Comparison of ENCODE assay signal across 11 cellular contexts in the genomic region with DNA sequence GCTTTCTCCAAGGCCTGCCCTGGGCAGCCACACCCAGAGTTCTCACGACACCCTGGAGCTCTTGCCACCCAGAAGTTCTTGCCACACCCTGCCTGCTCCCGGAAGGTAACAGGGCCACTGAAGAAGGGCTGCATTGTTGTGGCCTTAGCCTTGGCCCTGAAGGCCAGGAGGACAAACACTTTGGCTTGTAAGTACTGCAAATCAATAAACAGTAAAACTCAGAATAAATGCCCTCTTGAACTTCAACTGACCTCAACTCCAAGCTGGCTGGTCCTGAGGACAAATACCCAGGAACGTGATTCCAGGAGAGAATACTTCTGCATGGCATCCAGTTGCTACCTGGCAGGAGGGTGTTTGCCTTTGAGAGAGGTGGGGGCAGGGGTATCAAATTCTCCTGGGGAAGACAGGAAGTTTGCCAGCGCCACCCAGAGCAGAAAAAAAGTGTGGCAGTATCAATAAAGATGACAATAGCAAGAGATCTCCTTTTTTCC. TPM values are rescaled to one million over a fixed set of nuclear protein-coding genes. Genes with fewer than 3 reads are reported as not detected.
DNase-seq lines count a peak whose midpoint lies in the region; TF ChIP-seq lines count a peak whose summit lies in the region.
"Had no signal": no experiment of that assay in that cellular context is flagged by ENCODE, and none has a peak within 500 bp of the region (broad histone marks: within the 10 kb centered on the region; RNA-seq: fewer than 3 reads in every experiment).

No MANE protein-coding gene starts in this region.

- no peak overlapping the region for H3K9ac ChIP-seq in H9 (ENCODE audit: extremely low read depth, insufficient read length, low read length)

- no peaks in the 10 kb centered on the region for H3K79me1 ChIP-seq in H9 (ENCODE audit: insufficient read depth, low read depth, low read length, poor library complexity, severe bottlenecking)

- H2BK20ac ChIP-seq in H9 (ENCODE audit: low read depth, low read length, poor library complexity, severe bottlenecking) = no peak overlapping the region

- H3K36me3 Mint-ChIP-seq in H9 (ENCODE audit: insufficient read depth in 1 of 3, low read depth in 3 of 3) = peaks cover 3 to 10% (median 9%) of the 10 kb centered on the region in 3 experiments; a peak in 5 of 7 replicates
- no peaks in the 10 kb centered on the region for H3K36me3 Mint-ChIP-seq in osteocyte (ENCODE audit: unreplicated experiment)

- no peak overlapping the region for H3T11ph ChIP-seq in H9 (ENCODE audit: low read length)

- H3K4me1 ChIP-seq in H9 (ENCODE audit: insufficient read depth, low read length) = no peaks in the 10 kb centered on the region; the same call in 1 of the 2 replicates
- H3K4me1 ChIP-seq in right atrium auricular region = peaks cover 0 to 12% of the 10 kb centered on the region in 2 donors

- H3K56ac ChIP-seq in H9 (ENCODE audit: insufficient read length, low read depth, low read length) = no peak overlapping the region

- H3K27ac Mint-ChIP-seq in H9 (no peak overlapping the region), osteocyte (ENCODE audit: unreplicated experiment) (no peak overlapping the region)

- no peak overlapping the region for H4K5ac ChIP-seq in H9 (ENCODE audit: insufficient read length, low read depth, low read length)

- H2AK5ac ChIP-seq in H9 (ENCODE audit: insufficient read length, low read length) = no peak overlapping the region

- H2BK120ac ChIP-seq in H9 (ENCODE audit: low read depth, low read length, poor library complexity, severe bottlenecking) = no peak overlapping the region

- no peaks in the 10 kb centered on the region for H3K9me3 ChIP-seq in H9 (ENCODE audit: control insufficient read depth, low read depth, low read length)
- H3K9me3 ChIP-seq in right atrium auricular region = no peaks in the 10 kb centered on the region

- H3K36me3 ChIP-seq in right atrium auricular region = no peaks in the 10 kb centered on the region

- no peak overlapping the region for H3K4me2 ChIP-seq in H9 (ENCODE audit: insufficient read depth, insufficient read length, low read length)

- H3K4me1 Mint-ChIP-seq in H9 (peaks cover 19 to 23% of the 10 kb centered on the region in 2 experiments), osteocyte (ENCODE audit: unreplicated experiment) (peaks cover 22% of the 10 kb centered on the region)

- H3K23ac ChIP-seq in H9 (ENCODE audit: insufficient read length, low read depth, low read length) = no peak overlapping the region

- no CpG with 5 or more reads among the region's 4 CpGs for WGBS in H9 (ENCODE audit: extremely low coverage, insufficient read length, low lambda C conversion rate)

- no peaks in the 10 kb centered on the region for H3K27me3 ChIP-seq in H9 (ENCODE audit: insufficient read depth, low read length)
- H3K27me3 ChIP-seq in right atrium auricular region = no peaks in the 10 kb centered on the region

- DNase-seq in H9 (peak; percentile 54), NCI-H345 (lab: John Stamatoyannopoulos, UW) (peak; percentile 53), dermis blood vessel endothelial cell (peak; percentile 17), osteocyte (ENCODE audit: extremely low spot score, unreplicated experiment) (peak; percentile 63), cerebellum (ENCODE audit: low spot score) (no peak), GDM1 (lab: John Stamatoyannopoulos, UW) (no peak), right atrium auricular region (ENCODE audit: low spot score) (no peak), inferior parietal cortex (ENCODE audit: extremely low spot score) (no peak)
- DNase-seq: GOT3 had no signal

- H3K18ac ChIP-seq in H9 (ENCODE audit: insufficient read length, low read depth, low read length) = no peak overlapping the region

- H2BK15ac ChIP-seq in H9 (ENCODE audit: low read depth, low read length) = no peak overlapping the region

- H3K4me3 Mint-ChIP-seq in H9 (no peak overlapping the region), osteocyte (ENCODE audit: unreplicated experiment) (no peak overlapping the region)

- H2BK5ac ChIP-seq in H9 (ENCODE audit: insufficient read length, low read length) = no peak overlapping the region

- no peak overlapping the region for H2AFZ ChIP-seq in H9 (ENCODE audit: low read length)

- H3K23me2 ChIP-seq in H9 (ENCODE audit: insufficient read length, low read depth, low read length, poor library complexity, severe bottlenecking) = no peaks in the 10 kb centered on the region

- no peak overlapping the region for H4K91ac ChIP-seq in H9 (ENCODE audit: insufficient read length, low read depth, low read length)

- TF ChIP-seq CTCF in H9 (conservative IDR thresholded peaks at IDR 0.05) = peak; percentile 57
- TF ChIP-seq CTCF in osteocyte (IDR thresholded peaks at IDR 0.05) = no peak
- TF ChIP-seq CTCF in right atrium auricular region (IDR thresholded peaks at IDR 0.05) = no peak

- no peak overlapping the region for H3K14ac ChIP-seq in H9 (ENCODE audit: insufficient read depth, low read length)

- no peaks in the 10 kb centered on the region for H3K79me2 ChIP-seq in H9 (ENCODE audit: insufficient read depth, low read length)

- no peak overlapping the region for H4K8ac ChIP-seq in H9 (replicated peaks; ENCODE audit: insufficient read length, low read depth, low read length)

- H3K9me3 Mint-ChIP-seq in H9 (peaks cover 10% of the 10 kb centered on the region in 2 experiments), osteocyte (ENCODE audit: unreplicated experiment) (no peaks in the 10 kb centered on the region)

- H4K20me1 ChIP-seq in H9 (ENCODE audit: control insufficient read depth, insufficient read depth, insufficient read length) = peaks cover 2% of the 10 kb centered on the region

- H2BK12ac ChIP-seq in H9 (ENCODE audit: insufficient read length, low read depth, low read length) = no peak overlapping the region

- H3K27me3 Mint-ChIP-seq in H9 (ENCODE audit: low read depth) (peaks cover 3% of the 10 kb centered on the region; the same call in 1 of the 2 replicates), osteocyte (ENCODE audit: unreplicated experiment) (no peaks in the 10 kb centered on the region)

- H3K27ac ChIP-seq in H9 (ENCODE audit: insufficient read length, low read depth, low read length) = no peak overlapping the region
- H3K27ac ChIP-seq in right atrium auricular region = no peak overlapping the region
- H3K27ac ChIP-seq: skin epidermis had no signal

- no peak overlapping the region for H3K4me3 ChIP-seq in right atrium auricular region
- H3K4me3 ChIP-seq: skin epidermis had no signal

- no peak overlapping the region for H3K4ac ChIP-seq in H9 (ENCODE audit: low read depth, low read length)

RNA-seq across cellular contexts. Expression of gene TLR10, which starts 54.1 kb away (rescaled TPM):
- total RNA-seq in H9 (2021) (not detected in 2 replicates), dermis blood vessel endothelial cell (not detected in 2 replicates), osteocyte (not detected in 2 replicates), cerebellum (1.2 TPM), right atrium auricular region (under 1 TPM in 1 of 2 donors, not detected in 1; 0.08 TPM)
- total RNA-seq: kidney epithelial cell had no signal

Comparison
In these comparisons a context has a peak if more than half of its experiments do, and no peak if none do; other contexts are left out.
1. DNase-seq: peak in H9 (single experiment), NCI-H345 (single experiment), dermis blood vessel endothelial cell (single experiment) and osteocyte (single experiment); none in cerebellum (single experiment), GDM1 (single experiment), right atrium auricular region (single experiment) and inferior parietal cortex (single experiment).